Comparison of ENCODE assay signal across 24 cellular contexts in genomic region chr12:115810166-115810565, GRCh38.
"Had no signal": no experiment of that assay in that cellular context is flagged by ENCODE, and none has a peak within 500 bp of the region (broad histone marks: within the 10 kb centered on the region; RNA-seq: fewer than 3 reads in every experiment).

No MANE protein-coding gene starts in this region.

- H3K36me3 ChIP-seq: esophagus squamous epithelium, gastrocnemius medialis, spleen had no signal

- DNase-seq: activated B cell treated with CpG ODN at 0.5 μM for 24 hours; activated CD8-positive, alpha-beta memory T cell treated with anti-CD3 and anti-CD28 coated beads, Interleukin-2, amount 10 ng/mL, durations not matched to agents 7 days and 5 days; activated CD8-positive, alpha-beta T cell treated with anti-CD3 and anti-CD28 coated beads, Interleukin-2, amount 10 ng/mL, durations not matched to agents 7 days and 5 days; activated naive CD8-positive, alpha-beta T cell treated with anti-CD3 and anti-CD28 coated beads, Interleukin-2, amount 50 U/mL, for 24 hours; activated T-cell treated with anti-CD3 and anti-CD28 coated beads, Interleukin-2, amount 50 U/mL, for 48 hours; amygdala; dermis blood vessel endothelial cell; effector CD4-positive, alpha-beta T cell; esophagus squamous epithelium; gastrocnemius medialis; glutamatergic neuron; islet precursor cell; left cardiac atrium; posterior cingulate gyrus; right cardiac atrium; spleen; stimulated activated naive CD4-positive, alpha-beta T cell treated with Interleukin-2 at 50 U/mL for 16 hours; T-helper 1 cell; trophoblast cell had no signal

- H3K4me1 ChIP-seq: esophagus squamous epithelium, gastrocnemius medialis, spleen had no signal

- H3K27ac ChIP-seq: spleen had no signal

- H3K9me3 ChIP-seq: gastrocnemius medialis had no signal

- H3K27ac Mint-ChIP-seq: activated B cell treated with CpG ODN at 0.5 μM for 24 hours; activated CD8-positive, alpha-beta memory T cell treated with anti-CD3 and anti-CD28 coated beads, Interleukin-2, amount 10 ng/mL, durations not matched to agents 7 days and 5 days; activated CD8-positive, alpha-beta T cell treated with anti-CD3 and anti-CD28 coated beads, Interleukin-2, amount 10 ng/mL, durations not matched to agents 7 days and 5 days; activated naive CD4-positive, alpha-beta T cell treated with anti-CD3 and anti-CD28 coated beads, Interleukin-2, amount 50 U/mL, for 24 hours; activated naive CD8-positive, alpha-beta T cell treated with anti-CD3 and anti-CD28 coated beads, Interleukin-2, amount 50 U/mL, for 24 hours; activated T-helper 2 cell treated with anti-CD3 and anti-CD28 coated beads, Interferon-gamma antibody, Interleukin-2, Interleukin-4, amounts not matched to agents 10 μg/mL and 5 μg/mL and 100 μg/mL, durations not matched to agents 14 hours and 24 hours and 36 hours; natural killer cell treated with Interleukin-12 subunit alpha and Interleukin-12 subunit beta and Interleukin-15 and Interleukin-18, amount 100 ng/mL, for 72 hours; T-helper 2 cell treated with Interferon-gamma antibody and Interleukin-4, amounts not matched to agents 5 μg/mL and 100 μg/mL, for 36 hours had no signal

- H3K27me3 Mint-ChIP-seq: activated CD8-positive, alpha-beta memory T cell treated with anti-CD3 and anti-CD28 coated beads, Interleukin-2, amount 10 ng/mL, durations not matched to agents 7 days and 5 days had no signal

- H3K36me3 Mint-ChIP-seq: activated CD8-positive, alpha-beta memory T cell treated with anti-CD3 and anti-CD28 coated beads, Interleukin-2, amount 10 ng/mL, durations not matched to agents 7 days and 5 days; natural killer cell treated with Interleukin-12 subunit alpha and Interleukin-12 subunit beta and Interleukin-15 and Interleukin-18, amount 100 ng/mL, for 72 hours had no signal

- ATAC-seq: activated CD8-positive, alpha-beta memory T cell treated with anti-CD3 and anti-CD28 coated beads, Interleukin-2, amount 10 ng/mL, durations not matched to agents 7 days and 5 days; activated CD8-positive, alpha-beta T cell treated with anti-CD3 and anti-CD28 coated beads, Interleukin-2, amount 10 ng/mL, durations not matched to agents 7 days and 5 days; activated naive CD8-positive, alpha-beta T cell treated with anti-CD3 and anti-CD28 coated beads, Interleukin-2, amount 50 U/mL, for 24 hours; gastrocnemius medialis; left cardiac atrium; natural killer cell treated with Interleukin-12 subunit alpha and Interleukin-12 subunit beta and Interleukin-15 and Interleukin-18, amount 100 ng/mL, for 72 hours; right cardiac atrium had no signal

- H3K4me3 Mint-ChIP-seq: activated B cell treated with CpG ODN at 0.5 μM for 24 hours; activated CD8-positive, alpha-beta memory T cell treated with anti-CD3 and anti-CD28 coated beads, Interleukin-2, amount 10 ng/mL, durations not matched to agents 7 days and 5 days; activated CD8-positive, alpha-beta T cell treated with anti-CD3 and anti-CD28 coated beads, Interleukin-2, amount 10 ng/mL, durations not matched to agents 7 days and 5 days; activated naive CD4-positive, alpha-beta T cell treated with anti-CD3 and anti-CD28 coated beads, Interleukin-2, amount 50 U/mL, for 24 hours; activated naive CD8-positive, alpha-beta T cell treated with anti-CD3 and anti-CD28 coated beads, Interleukin-2, amount 50 U/mL, for 24 hours; central memory CD8-positive, alpha-beta T cell; natural killer cell treated with Interleukin-12 subunit alpha and Interleukin-12 subunit beta and Interleukin-15 and Interleukin-18, amount 100 ng/mL, for 72 hours; T-helper 2 cell treated with Interferon-gamma antibody and Interleukin-4, amounts not matched to agents 5 μg/mL and 100 μg/mL, for 36 hours had no signal

- H3K4me3 ChIP-seq: esophagus squamous epithelium, gastrocnemius medialis, spleen had no signal

- H3K4me1 Mint-ChIP-seq: activated B cell treated with CpG ODN at 0.5 μM for 24 hours; activated CD8-positive, alpha-beta memory T cell treated with anti-CD3 and anti-CD28 coated beads, Interleukin-2, amount 10 ng/mL, durations not matched to agents 7 days and 5 days; activated naive CD4-positive, alpha-beta T cell treated with anti-CD3 and anti-CD28 coated beads, Interleukin-2, amount 50 U/mL, for 24 hours; activated naive CD8-positive, alpha-beta T cell treated with anti-CD3 and anti-CD28 coated beads, Interleukin-2, amount 50 U/mL, for 24 hours; central memory CD8-positive, alpha-beta T cell had no signal
